ENCODE assay signal across 16 cellular contexts in the genomic region with DNA sequence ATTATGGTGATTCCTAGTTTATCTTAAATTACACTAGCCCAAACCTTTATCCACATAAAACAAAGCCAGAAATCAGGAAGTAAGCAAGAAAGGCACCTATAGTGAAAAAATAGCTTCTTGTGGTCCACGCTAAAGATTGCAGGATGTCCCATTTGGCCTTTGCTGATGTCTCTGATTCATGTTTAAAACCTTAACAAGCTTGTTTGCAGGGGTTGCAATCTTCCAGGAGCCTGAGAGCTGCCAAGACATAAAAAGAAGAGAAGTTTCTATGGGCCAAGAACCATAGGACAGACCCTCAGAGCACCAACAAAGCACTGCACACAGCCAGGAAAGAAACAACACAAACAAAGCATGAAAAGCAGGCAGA. TPM values are rescaled to one million over a fixed set of nuclear protein-coding genes. Genes with fewer than 3 reads are reported as not detected.
A peak's percentile ranks its signal among the peaks of the same experiment; 100 is the strongest.
DNase-seq lines count a peak whose midpoint lies in the region; ATAC-seq and TF ChIP-seq lines count a peak whose summit lies in the region.
"Had no signal": no experiment of that assay in that cellular context is flagged by ENCODE, and none has a peak within 500 bp of the region (broad histone marks: within the 10 kb centered on the region; RNA-seq: fewer than 3 reads in every experiment).

No MANE protein-coding gene starts in this region.

- H3K4me3 Mint-ChIP-seq in T-helper 1 cell treated with Interleukin-12 subunit alpha and Interleukin-12 subunit beta and Interleukin-4 antibody, amounts not matched to agents 30 μg/mL and 1 μg/mL, for 36 hours, result no peak overlapping the region
- peak overlapping the region; percentile 4 to 43 for H3K4me3 Mint-ChIP-seq in effector memory CD8-positive, alpha-beta T cell
- H3K4me3 Mint-ChIP-seq: stimulated activated memory B cell treated with anti-CD40 and anti-IgM and Interleukin-4, amounts not matched to agents 10 μg/mL and 1 μg/mL and 100 μg/mL, for 72 hours had no signal

- TF ChIP-seq CTCF in PC-9 (conservative IDR thresholded peaks at IDR 0.05) (no peak), tibial artery (IDR thresholded peaks at IDR 0.05) (no peak)

- no peak overlapping the region for H2AFZ ChIP-seq in PC-9

- H3K4me2 ChIP-seq in PC-9, result no peak overlapping the region

- DNase-seq in T-helper 1 cell (no peak), PC-9 (no peak), tibial artery (no peak), left lobe of liver (ENCODE audit: low spot score) (no peak), EL (no peak), HT-29 (ENCODE audit: low spot score) (no peak)
- no peak for DNase-seq in effector memory CD8-positive, alpha-beta T cell
- DNase-seq: activated CD4-positive, alpha-beta T cell treated with anti-CD3 and anti-CD28 coated beads for 48 hours; activated naive CD4-positive, alpha-beta T cell treated with anti-CD3 and anti-CD28 coated beads, Interleukin-2, amount 50 U/mL, for 16 hours; DMS79; MM.1S; NCI-H187 treated with DMSO at 0.1 percent for 48 hours had no signal

- H3K36me3 ChIP-seq in PC-9 (ENCODE audit: low read depth) (no peaks in the 10 kb centered on the region), tibial artery (no peaks in the 10 kb centered on the region)
- H3K36me3 ChIP-seq: upper lobe of left lung had no signal

- peaks cover 26% of the 10 kb centered on the region for H3K4me1 Mint-ChIP-seq in T-helper 1 cell treated with Interleukin-12 subunit alpha and Interleukin-12 subunit beta and Interleukin-4 antibody, amounts not matched to agents 30 μg/mL and 1 μg/mL, for 36 hours (ENCODE audit: low read depth)
- H3K4me1 Mint-ChIP-seq in effector memory CD8-positive, alpha-beta T cell (ENCODE audit: low read depth in 2 of 2), result peaks cover 40 to 47% of the 10 kb centered on the region in 2 donors

- H3K9me3 Mint-ChIP-seq in T-helper 1 cell treated with Interleukin-12 subunit alpha and Interleukin-12 subunit beta and Interleukin-4 antibody, amounts not matched to agents 30 μg/mL and 1 μg/mL, for 36 hours, result no peaks in the 10 kb centered on the region
- no peaks in the 10 kb centered on the region for H3K9me3 Mint-ChIP-seq in effector memory CD8-positive, alpha-beta T cell
- H3K9me3 Mint-ChIP-seq: CD14-positive monocyte; stimulated activated memory B cell treated with anti-CD40 and anti-IgM and Interleukin-4, amounts not matched to agents 10 μg/mL and 1 μg/mL and 100 μg/mL, for 72 hours had no signal

- intact Hi-C loops in PC-9 (cut with micrococcal nuclease; ENCODE audit: unreplicated experiment) (no loop called here), tibial artery (cut with DNase I; ENCODE audit: low total_unique reads) (no loop called here)

- H3K4me1 ChIP-seq in PC-9 (replicated peaks; ENCODE audit: insufficient read depth) (peaks cover 69% of the 10 kb centered on the region), tibial artery (peaks cover 0 to 40% (median 19%) of the 10 kb centered on the region in 4 donors)

- H3F3A ChIP-seq in PC-9 (ENCODE audit: insufficient read depth, low read depth), result peaks cover 33% of the 10 kb centered on the region

- no peaks in the 10 kb centered on the region for H3K9me2 ChIP-seq in PC-9 (ENCODE audit: insufficient read depth)

- H3K27ac ChIP-seq in PC-9 (peak overlapping the region; percentile 10; the same call in 1 of the 2 replicates), tibial artery (peak overlapping the region; percentile 2 to 6)

- no peaks in the 10 kb centered on the region for H3K79me2 ChIP-seq in PC-9 (ENCODE audit: low read depth)

- H3K27me3 ChIP-seq in PC-9 (ENCODE audit: insufficient read depth, low read depth) (no peaks in the 10 kb centered on the region), tibial artery (no peaks in the 10 kb centered on the region)
- H3K27me3 ChIP-seq: upper lobe of left lung had no signal

- POLR2A ChIA-PET in PC-9 (lab: Charles Lee; ENCODE audit: unreplicated experiment), result interaction anchor here (1.0 kb wide), 1 partner anchor 65 kb away, joined by 10 read pairs; no protein-coding TSS in a partner anchor

- no peaks in the 10 kb centered on the region for H3K27me3 Mint-ChIP-seq in T-helper 1 cell treated with Interleukin-12 subunit alpha and Interleukin-12 subunit beta and Interleukin-4 antibody, amounts not matched to agents 30 μg/mL and 1 μg/mL, for 36 hours (ENCODE audit: low read depth)
- H3K27me3 Mint-ChIP-seq in effector memory CD8-positive, alpha-beta T cell, result no peaks in the 10 kb centered on the region

- no peak for ATAC-seq in effector memory CD8-positive, alpha-beta T cell (replicated peaks)
- ATAC-seq in left lobe of liver, result no peak
- ATAC-seq: stimulated activated memory B cell treated with anti-CD40 and anti-IgM and Interleukin-4, amounts not matched to agents 10 μg/mL and 1 μg/mL and 100 μg/mL, for 72 hours had no signal

- no TSS peak for BruUV-seq in PC-9 (replicated peaks; lab: Mats Ljungman, UMichigan)

- CTCF ChIA-PET in PC-9 (lab: Charles Lee), result no interaction called here

- H3K27ac Mint-ChIP-seq in T-helper 1 cell treated with Interleukin-12 subunit alpha and Interleukin-12 subunit beta and Interleukin-4 antibody, amounts not matched to agents 30 μg/mL and 1 μg/mL, for 36 hours, result peak overlapping the region; percentile 19
- peak overlapping the region in 1 of 2 donors; percentile 84 for H3K27ac Mint-ChIP-seq in effector memory CD8-positive, alpha-beta T cell
- H3K27ac Mint-ChIP-seq: stimulated activated memory B cell treated with anti-CD40 and anti-IgM and Interleukin-4, amounts not matched to agents 10 μg/mL and 1 μg/mL and 100 μg/mL, for 72 hours had no signal

- H3K4me3 ChIP-seq in PC-9, result no peak overlapping the region
- H3K4me3 ChIP-seq in tibial artery, result no peak overlapping the region
- H3K4me3 ChIP-seq: upper lobe of left lung had no signal

- H3K36me3 Mint-ChIP-seq in T-helper 1 cell treated with Interleukin-12 subunit alpha and Interleukin-12 subunit beta and Interleukin-4 antibody, amounts not matched to agents 30 μg/mL and 1 μg/mL, for 36 hours (ENCODE audit: low read depth), result no peaks in the 10 kb centered on the region
- peaks cover 8% of the 10 kb centered on the region for H3K36me3 Mint-ChIP-seq in effector memory CD8-positive, alpha-beta T cell (ENCODE audit: insufficient read depth)
- H3K36me3 Mint-ChIP-seq: CD14-positive monocyte; stimulated activated memory B cell treated with anti-CD40 and anti-IgM and Interleukin-4, amounts not matched to agents 10 μg/mL and 1 μg/mL and 100 μg/mL, for 72 hours had no signal

- no peaks in the 10 kb centered on the region for H4K20me1 ChIP-seq in PC-9 (ENCODE audit: insufficient read depth)

- H3K9me3 ChIP-seq in PC-9 (ENCODE audit: insufficient read depth, low read depth) (no peaks in the 10 kb centered on the region; the same call in 1 of the 2 replicates), tibial artery (no peaks in the 10 kb centered on the region)
- H3K9me3 ChIP-seq: upper lobe of left lung had no signal

RNA-seq across cellular contexts. Expression of gene ADAT2, which starts 49.5 kb away (rescaled TPM):
- total RNA-seq in PC-9 (2021) (5.5 and 6.0 TPM in 2 replicates), left lobe of liver (4.6 TPM)
- 4.1 and 4.2 TPM in 2 replicates for total RNA-seq in HT-29 (2014; rRNA removed; shearing (Covaris generic))

RNA-seq across cellular contexts. Expression of gene PEX3, which starts 49.6 kb away (rescaled TPM):
- total RNA-seq in PC-9 (2021) (18.4 and 20.9 TPM in 2 replicates), left lobe of liver (23.3 TPM)
- total RNA-seq in HT-29 (2014; rRNA removed; shearing (Covaris generic)), result 10.5 and 17.0 TPM in 2 replicates
